Comparison of ENCODE assay signal across 23 cellular contexts in the genomic region with DNA sequence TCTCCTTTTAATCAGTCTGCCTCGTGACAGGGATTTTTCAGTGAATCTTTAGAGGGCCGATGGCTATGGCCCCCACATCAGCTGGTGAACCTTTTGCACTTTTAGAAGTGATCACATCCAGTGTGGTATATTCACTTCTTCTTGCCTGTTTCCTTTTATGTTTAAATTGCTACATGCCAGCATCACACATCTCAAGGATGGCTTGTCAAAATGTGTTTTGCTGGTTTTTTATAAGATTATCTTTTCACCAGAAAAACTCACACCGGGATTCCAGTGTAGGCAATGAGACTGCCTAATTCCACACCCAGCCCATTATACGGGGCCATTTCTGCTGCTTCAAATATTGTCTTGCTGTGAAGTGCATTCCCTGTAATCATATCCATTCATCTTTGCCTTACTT.
"Had no signal": no experiment of that assay in that cellular context is flagged by ENCODE, and none has a peak within 500 bp of the region (broad histone marks: within the 10 kb centered on the region; RNA-seq: fewer than 3 reads in every experiment).

No MANE protein-coding gene starts in this region.

- FAIRE-seq: colon, frontal cortex, keratinocyte, pancreas, small intestine, urothelium cell line had no signal

- ATAC-seq: left ventricle myocardium superior; lower lobe of right lung; natural killer cell treated with Interleukin-12 subunit alpha and Interleukin-12 subunit beta and Interleukin-15 and Interleukin-18, amount 100 ng/mL, for 72 hours; pancreas; right lobe of liver; stimulated activated naive B cell treated with anti-CD40 and anti-IgM and Interleukin-4, amounts not matched to agents 10 μg/mL and 1 μg/mL and 100 μg/mL, for 72 hours had no signal

- H3K36me3 Mint-ChIP-seq: naive B cell; stimulated activated naive B cell treated with anti-CD40 and anti-IgM and Interleukin-4, amounts not matched to agents 10 μg/mL and 1 μg/mL and 100 μg/mL, for 72 hours had no signal

- H3K4me3 Mint-ChIP-seq: naive B cell; natural killer cell treated with Interleukin-12 subunit alpha and Interleukin-12 subunit beta and Interleukin-15 and Interleukin-18, amount 100 ng/mL, for 72 hours; stimulated activated naive B cell treated with anti-CD40 and anti-IgM and Interleukin-4, amounts not matched to agents 10 μg/mL and 1 μg/mL and 100 μg/mL, for 72 hours; stimulated activated naive CD8-positive, alpha-beta T cell treated with anti-CD3 and anti-CD28 coated beads, Interleukin-15, Interleukin-2, amounts not matched to agents 100 ng/mL and 50 ng/mL, for 24 hours had no signal

- DNase-seq: dorsolateral prefrontal cortex; effector CD4-positive, alpha-beta T cell; head of caudate nucleus; left ventricle myocardium superior; lower lobe of right lung; naive B cell; occipital lobe; pancreas; retina; right lobe of liver; small intestine; stimulated activated CD4-positive, alpha-beta T cell treated with anti-CD3 and anti-CD28 coated beads, Interleukin-15, amount 100 ng/mL, for 24 hours; stimulated activated CD4-positive, alpha-beta T cell treated with anti-CD3 and anti-CD28 coated beads, Interleukin-2, amount 100 ng/mL, for 48 hours; stimulated activated naive B cell treated with anti-CD40 and anti-IgM and Interleukin-4, amounts not matched to agents 10 μg/mL and 1 μg/mL and 100 μg/mL, for 72 hours; upper lobe of left lung had no signal

- H3K4me1 ChIP-seq: lower lobe of right lung, pancreas, right lobe of liver, tibial nerve, upper lobe of left lung had no signal

- H3K36me3 ChIP-seq: lower lobe of right lung, pancreas, right lobe of liver, thoracic aorta, tibial nerve, upper lobe of left lung had no signal

- H3K27me3 Mint-ChIP-seq: naive B cell; natural killer cell treated with Interleukin-12 subunit alpha and Interleukin-12 subunit beta and Interleukin-15 and Interleukin-18, amount 100 ng/mL, for 72 hours; stimulated activated naive B cell treated with anti-CD40 and anti-IgM and Interleukin-4, amounts not matched to agents 10 μg/mL and 1 μg/mL and 100 μg/mL, for 72 hours; stimulated activated naive CD8-positive, alpha-beta T cell treated with anti-CD3 and anti-CD28 coated beads, Interleukin-15, Interleukin-2, amounts not matched to agents 100 ng/mL and 50 ng/mL, for 24 hours had no signal

- H3K4me1 Mint-ChIP-seq: naive B cell; stimulated activated naive B cell treated with anti-CD40 and anti-IgM and Interleukin-4, amounts not matched to agents 10 μg/mL and 1 μg/mL and 100 μg/mL, for 72 hours had no signal

- H3K27ac ChIP-seq: dorsolateral prefrontal cortex, lower lobe of right lung, pancreas, right lobe of liver, thoracic aorta, tibial nerve, upper lobe of left lung had no signal

- H3K27ac Mint-ChIP-seq: naive B cell; natural killer cell treated with Interleukin-12 subunit alpha and Interleukin-12 subunit beta and Interleukin-15 and Interleukin-18, amount 100 ng/mL, for 72 hours; stimulated activated naive B cell treated with anti-CD40 and anti-IgM and Interleukin-4, amounts not matched to agents 10 μg/mL and 1 μg/mL and 100 μg/mL, for 72 hours; stimulated activated naive CD8-positive, alpha-beta T cell treated with anti-CD3 and anti-CD28 coated beads, Interleukin-15, Interleukin-2, amounts not matched to agents 100 ng/mL and 50 ng/mL, for 24 hours had no signal

- H3K27me3 ChIP-seq: dorsolateral prefrontal cortex, pancreas, right lobe of liver, tibial nerve, upper lobe of left lung had no signal

- H3K4me3 ChIP-seq: dorsolateral prefrontal cortex, lower lobe of right lung, pancreas, right lobe of liver, thoracic aorta, tibial nerve, upper lobe of left lung had no signal

- H3K9me3 ChIP-seq: lower lobe of right lung, pancreas, right lobe of liver, thoracic aorta, tibial nerve, upper lobe of left lung had no signal
